Comparison of ENCODE assay signal across 8 cellular contexts in genomic region chr6:14117158-14118090, GRCh38. TPM values are rescaled to one million over a fixed set of nuclear protein-coding genes. Genes with fewer than 3 reads are reported as not detected.
DNase-seq lines count a peak whose midpoint lies in the region; ATAC-seq and TF ChIP-seq lines count a peak whose summit lies in the region.

A gene with protein sequence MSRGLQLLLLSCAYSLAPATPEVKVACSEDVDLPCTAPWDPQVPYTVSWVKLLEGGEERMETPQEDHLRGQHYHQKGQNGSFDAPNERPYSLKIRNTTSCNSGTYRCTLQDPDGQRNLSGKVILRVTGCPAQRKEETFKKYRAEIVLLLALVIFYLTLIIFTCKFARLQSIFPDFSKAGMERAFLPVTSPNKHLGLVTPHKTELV (plus strand): TSS chr6:14117772. CDS start chr6:14117812, 40 bp downstream.

- H3K27me3 ChIP-seq in left lung = no peaks in the 10 kb centered on the region

- intact Hi-C loops in left lung (cut with DNase I) = no loop called here

- TF ChIP-seq CTCF in choroid plexus epithelial cell (conservative IDR thresholded peaks at IDR 0.05; ENCODE audit: low read depth, low read length) (peak; percentile 14), left lung (IDR thresholded peaks at IDR 0.05) (no peak)

- H3K4me1 ChIP-seq in left lung = peaks cover 0 to 43% of the 10 kb centered on the region in 2 donors

- H3K9me3 ChIP-seq in left lung = no peaks in the 10 kb centered on the region

- DNase-seq in NCI-H2227 (lab: John Stamatoyannopoulos, UW; ENCODE audit: unreplicated experiment) (peak; percentile 37), NCI-H2227 treated with DMSO at 0.1 percent for 48 hours (lab: John Stamatoyannopoulos, UW) (no peak), NCI-H2171 (lab: John Stamatoyannopoulos, UW) (peak; percentile 49), choroid plexus epithelial cell (ENCODE audit: low read depth) (peak; percentile 42), left lung (peak; percentile 78 to 97)
- DNase-seq in activated CD4-positive, alpha-beta T cell treated with anti-CD3 and anti-CD28 coated beads for 24 hours (ENCODE audit: low read depth in 2 of 2) = peak; percentile 58 to 59
- DNase-seq in stimulated activated CD4-positive, alpha-beta T cell treated with anti-CD3 and anti-CD28 coated beads, Interleukin-4, amount 100 ng/mL, for 1 hour = peak; percentile 82

- ATAC-seq in HG02763 (IDR thresholded peaks at IDR 0.05; ENCODE audit: unreplicated experiment) (peak; percentile 63), left lung (peak; percentile 94)

- peak within 1 kb of the TSS; percentile 70 for H3K4me3 ChIP-seq in choroid plexus epithelial cell (ENCODE audit: low read depth, low read length)
- peak within 1 kb of the TSS; percentile 44 to 60 for H3K4me3 ChIP-seq in left lung

- H3K27ac ChIP-seq in left lung = peak within 1 kb of the TSS in 1 of 2 donors; percentile 79

- no peaks in the 10 kb centered on the region for H3K36me3 ChIP-seq in left lung

RNA-seq across cellular contexts. Expression of the gene that starts here (rescaled TPM):
- 10 to 100 TPM; 14.2 to 22.1 TPM for total RNA-seq in left lung
